Comparison of ENCODE assay signal across 12 cellular contexts in the genomic region with DNA sequence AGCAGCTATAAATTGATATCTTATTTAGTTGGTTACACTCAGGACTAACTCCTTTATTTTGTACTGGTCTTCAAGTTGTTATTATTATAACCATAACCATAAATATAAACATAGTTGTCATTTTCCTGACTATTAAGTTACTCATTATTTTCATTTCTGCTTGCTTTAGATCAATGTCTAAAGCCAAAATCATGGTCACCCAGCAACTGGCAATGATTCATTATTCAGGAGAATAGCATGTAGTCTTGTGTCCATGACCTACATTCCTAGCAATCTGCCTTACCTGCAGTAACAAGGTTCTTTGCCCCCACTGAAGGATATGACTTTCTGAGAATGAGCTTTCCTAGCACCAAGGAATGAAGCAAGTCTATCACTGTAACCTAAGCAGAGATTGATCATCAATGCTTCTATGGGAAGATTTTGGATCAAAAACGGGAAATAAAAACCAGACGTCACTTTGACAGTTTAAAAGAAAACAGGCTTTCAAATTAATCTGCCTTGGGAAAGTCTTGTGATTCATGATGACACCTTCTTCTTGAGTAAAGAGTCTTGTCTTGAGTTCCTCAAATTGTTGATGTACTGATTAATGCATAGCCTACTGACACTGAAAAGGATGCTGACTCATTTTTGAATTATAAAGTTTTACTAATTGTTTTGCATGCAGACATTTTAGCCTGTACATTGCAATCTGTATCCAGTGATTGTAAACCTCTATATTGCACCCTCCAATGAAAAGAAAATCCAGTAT.
A peak's percentile ranks its signal among the peaks of the same experiment; 100 is the strongest.
DNase-seq lines count a peak whose midpoint lies in the region; ATAC-seq and TF ChIP-seq lines count a peak whose summit lies in the region.
"Had no signal": no experiment of that assay in that cellular context is flagged by ENCODE, and none has a peak within 500 bp of the region (broad histone marks: within the 10 kb centered on the region; RNA-seq: fewer than 3 reads in every experiment).

No MANE protein-coding gene starts in this region.

- no peaks in the 10 kb centered on the region for H4K20me1 ChIP-seq in MM.1S (ENCODE audit: insufficient read depth, low read length)
- H4K20me1 ChIP-seq: BLaER1 had no signal

- H3K4me3 ChIP-seq in MM.1S (ENCODE audit: low read length), result no peak overlapping the region
- H3K4me3 ChIP-seq: BLaER1 had no signal

- no peak for ATAC-seq in stimulated activated naive CD8-positive, alpha-beta T cell treated with anti-CD3 and anti-CD28 coated beads, Interleukin-15, amount 100 ng/mL, for 72 hours
- ATAC-seq in HG03354 (IDR thresholded peaks at IDR 0.05; ENCODE audit: poor library complexity, severe bottlenecking, unreplicated experiment) (peak; percentile 93), HG03280 (IDR thresholded peaks at IDR 0.05; ENCODE audit: unreplicated experiment) (no peak)

- H3K27ac ChIP-seq in MM.1S (ENCODE audit: low read length), result no peak overlapping the region
- H3K27ac ChIP-seq: BLaER1, KMS-11 had no signal

- no peaks in the 10 kb centered on the region for H3K79me2 ChIP-seq in MM.1S (ENCODE audit: low read length)

- H3F3A ChIP-seq in MM.1S (ENCODE audit: insufficient read depth, low read length), result no peaks in the 10 kb centered on the region

- H3K27me3 Mint-ChIP-seq in stimulated activated naive CD8-positive, alpha-beta T cell treated with anti-CD3 and anti-CD28 coated beads, Interleukin-15, Interleukin-2, amounts not matched to agents 100 ng/mL and 50 ng/mL, for 24 hours, result no peaks in the 10 kb centered on the region
- no peaks in the 10 kb centered on the region for H3K27me3 Mint-ChIP-seq in stimulated activated naive CD8-positive, alpha-beta T cell treated with anti-CD3 and anti-CD28 coated beads, Interleukin-15, amount 100 ng/mL, for 72 hours

- no peaks in the 10 kb centered on the region for H3K9me2 ChIP-seq in MM.1S (replicated peaks; ENCODE audit: insufficient read depth, low read length)

- H3K9ac ChIP-seq in MM.1S (ENCODE audit: low read length), result no peak overlapping the region
- H3K9ac ChIP-seq: BLaER1, KMS-11 had no signal

- no peaks in the 10 kb centered on the region for H3K27me3 ChIP-seq in MM.1S (replicated peaks; ENCODE audit: insufficient read depth, low read length)
- H3K27me3 ChIP-seq: BLaER1 had no signal

- H3K4me2 ChIP-seq in MM.1S (ENCODE audit: low read depth, low read length), result no peak overlapping the region
- H3K4me2 ChIP-seq: BLaER1, KMS-11 had no signal

- DNase-seq in stimulated activated naive CD8-positive, alpha-beta T cell treated with anti-CD3 and anti-CD28 coated beads, Interleukin-15, amount 100 ng/mL, for 72 hours, result no peak
- DNase-seq in astrocyte of the hippocampus (ENCODE audit: low read depth, low spot score) (peak; percentile 8), DMS153 (lab: John Stamatoyannopoulos, UW) (no peak), MM.1S (no peak), UCSD-AML1 (lab: John Stamatoyannopoulos, UW; ENCODE audit: unreplicated experiment) (no peak)
- DNase-seq: effector memory CD4-positive, alpha-beta T cell; Right ventricle myocardium superior had no signal

- H3K4me1 ChIP-seq in MM.1S (ENCODE audit: low read length), result no peaks in the 10 kb centered on the region
- H3K4me1 ChIP-seq: BLaER1 had no signal

- H3K9me3 ChIP-seq in MM.1S (replicated peaks; ENCODE audit: insufficient read depth, low read length), result no peaks in the 10 kb centered on the region

- H3K4me3 Mint-ChIP-seq in stimulated activated naive CD8-positive, alpha-beta T cell treated with anti-CD3 and anti-CD28 coated beads, Interleukin-15, Interleukin-2, amounts not matched to agents 100 ng/mL and 50 ng/mL, for 24 hours, result no peak overlapping the region
- H3K4me3 Mint-ChIP-seq in stimulated activated naive CD8-positive, alpha-beta T cell treated with anti-CD3 and anti-CD28 coated beads, Interleukin-15, amount 100 ng/mL, for 72 hours, result no peak overlapping the region

- H3K27ac Mint-ChIP-seq in stimulated activated naive CD8-positive, alpha-beta T cell treated with anti-CD3 and anti-CD28 coated beads, Interleukin-15, Interleukin-2, amounts not matched to agents 100 ng/mL and 50 ng/mL, for 24 hours, result peak overlapping the region; percentile 49
- H3K27ac Mint-ChIP-seq in stimulated activated naive CD8-positive, alpha-beta T cell treated with anti-CD3 and anti-CD28 coated beads, Interleukin-15, amount 100 ng/mL, for 72 hours, result peak overlapping the region in 1 of 2 donors; percentile 67

- H2AFZ ChIP-seq in MM.1S (ENCODE audit: low read length), result no peak overlapping the region

- H3K36me3 ChIP-seq in MM.1S (replicated peaks; ENCODE audit: insufficient read depth, low read length), result no peaks in the 10 kb centered on the region
- H3K36me3 ChIP-seq: BLaER1 had no signal

- no peaks in the 10 kb centered on the region for H3K36me3 Mint-ChIP-seq in stimulated activated naive CD8-positive, alpha-beta T cell treated with anti-CD3 and anti-CD28 coated beads, Interleukin-15, Interleukin-2, amounts not matched to agents 100 ng/mL and 50 ng/mL, for 24 hours (ENCODE audit: low read depth)

- peaks cover 6% of the 10 kb centered on the region for H3K4me1 Mint-ChIP-seq in stimulated activated naive CD8-positive, alpha-beta T cell treated with anti-CD3 and anti-CD28 coated beads, Interleukin-15, Interleukin-2, amounts not matched to agents 100 ng/mL and 50 ng/mL, for 24 hours (ENCODE audit: low read depth)
- H3K4me1 Mint-ChIP-seq in stimulated activated naive CD8-positive, alpha-beta T cell treated with anti-CD3 and anti-CD28 coated beads, Interleukin-15, amount 100 ng/mL, for 72 hours, result no peaks in the 10 kb centered on the region

- peaks cover 12% of the 10 kb centered on the region for H3K9me3 Mint-ChIP-seq in stimulated activated naive CD8-positive, alpha-beta T cell treated with anti-CD3 and anti-CD28 coated beads, Interleukin-15, Interleukin-2, amounts not matched to agents 100 ng/mL and 50 ng/mL, for 24 hours
- H3K9me3 Mint-ChIP-seq in stimulated activated naive CD8-positive, alpha-beta T cell treated with anti-CD3 and anti-CD28 coated beads, Interleukin-15, amount 100 ng/mL, for 72 hours, result peaks cover 5 to 22% of the 10 kb centered on the region in 2 donors

- TF ChIP-seq CTCF in MM.1S (IDR thresholded peaks at IDR 0.05; ENCODE audit: low read length), result no peak
